ENCODE assay signal across 1 cellular context in the genomic region with DNA sequence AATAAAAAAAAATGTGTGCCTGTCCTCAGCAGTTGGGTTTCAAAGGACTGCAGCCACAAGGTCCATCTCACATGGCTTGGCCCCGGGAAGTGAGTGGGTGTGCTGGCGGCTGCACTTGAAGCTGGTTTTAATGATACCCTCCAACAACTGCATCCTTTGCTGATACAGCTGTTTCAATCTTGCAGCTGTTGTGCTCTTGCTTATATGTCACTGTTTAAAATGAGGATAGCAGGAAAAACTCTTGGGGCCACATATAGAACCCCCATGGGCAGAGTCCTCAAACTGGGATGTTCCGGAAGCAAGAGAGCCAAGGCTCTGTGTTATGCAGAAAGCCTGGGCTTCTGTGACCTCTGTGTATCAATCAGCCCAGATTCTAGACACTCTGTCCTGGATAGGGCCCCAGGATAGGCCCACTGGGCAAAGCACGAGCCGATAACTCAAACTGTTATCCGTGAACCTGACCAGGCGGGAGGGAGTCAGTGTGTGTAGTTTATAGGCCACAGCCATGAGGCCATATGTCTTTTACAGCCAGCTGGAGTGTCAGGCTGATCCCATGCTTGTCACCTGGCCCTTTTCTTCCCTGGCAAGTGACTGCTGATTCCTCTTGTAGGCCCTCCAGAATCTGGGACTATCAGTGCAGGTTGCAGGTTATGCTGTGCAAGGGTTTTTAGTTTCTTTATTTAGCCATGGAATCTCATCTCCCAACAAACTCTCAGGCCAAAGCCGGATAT.
TF ChIP-seq lines count a peak whose summit lies in the region.

No MANE protein-coding gene starts in this region.

TF ChIP-seq in H1, 55 proteins besides CTCF, POLR2A, EP300 and RAD21:
- TF ChIP-seq KDM4A (IDR thresholded peaks at IDR 0.05; ENCODE audit: low read depth, low read length, severe bottlenecking), result no peak
- no peak for TF ChIP-seq BACH1 (IDR thresholded peaks at IDR 0.05; ENCODE audit: low read length)
- TF ChIP-seq NANOG (IDR thresholded peaks at IDR 0.05; ENCODE audit: insufficient read depth, low read depth, low read length, poor library complexity, severe bottlenecking), result no peak
- TF ChIP-seq TAF1 (IDR thresholded peaks at IDR 0.05; ENCODE audit: low read depth, low read length), result no peak
- no peak for TF ChIP-seq CHD2 (IDR thresholded peaks at IDR 0.05; ENCODE audit: low read length)
- TF ChIP-seq NRF1 (IDR thresholded peaks at IDR 0.05; ENCODE audit: low read depth, low read length), result no peak
- no peak for TF ChIP-seq EGR1 (IDR thresholded peaks at IDR 0.05; ENCODE audit: borderline replicate concordance, low read depth, low read length)
- TF ChIP-seq SAP30 (IDR thresholded peaks at IDR 0.05; ENCODE audit: insufficient read depth, insufficient replicate concordance, low read length), result no peak
- TF ChIP-seq CBX8 (IDR thresholded peaks at IDR 0.05; ENCODE audit: borderline replicate concordance, low read depth, low read length), result no peak
- TF ChIP-seq CHD1 (IDR thresholded peaks at IDR 0.05; ENCODE audit: low read depth, low read length), result no peak
- TF ChIP-seq SIN3A (conservative IDR thresholded peaks at IDR 0.05 in 1 of 2, IDR thresholded peaks at IDR 0.05 in 1 of 2; ENCODE audit: low read depth in 1 of 2, low read length in 2 of 2), result no peak
- TF ChIP-seq MAFK (IDR thresholded peaks at IDR 0.05; ENCODE audit: low read depth, low read length), result no peak
- TF ChIP-seq ASH2L (IDR thresholded peaks at IDR 0.05; ENCODE audit: low read length), result no peak
- TF ChIP-seq SRF (IDR thresholded peaks at IDR 0.05; ENCODE audit: low read depth, low read length), result no peak
- TF ChIP-seq, protein P1, sequence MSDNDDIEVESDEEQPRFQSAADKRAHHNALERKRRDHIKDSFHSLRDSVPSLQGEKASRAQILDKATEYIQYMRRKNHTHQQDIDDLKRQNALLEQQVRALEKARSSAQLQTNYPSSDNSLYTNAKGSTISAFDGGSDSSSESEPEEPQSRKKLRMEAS (IDR thresholded peaks at IDR 0.05), result no peak
- TF ChIP-seq, protein P2, sequence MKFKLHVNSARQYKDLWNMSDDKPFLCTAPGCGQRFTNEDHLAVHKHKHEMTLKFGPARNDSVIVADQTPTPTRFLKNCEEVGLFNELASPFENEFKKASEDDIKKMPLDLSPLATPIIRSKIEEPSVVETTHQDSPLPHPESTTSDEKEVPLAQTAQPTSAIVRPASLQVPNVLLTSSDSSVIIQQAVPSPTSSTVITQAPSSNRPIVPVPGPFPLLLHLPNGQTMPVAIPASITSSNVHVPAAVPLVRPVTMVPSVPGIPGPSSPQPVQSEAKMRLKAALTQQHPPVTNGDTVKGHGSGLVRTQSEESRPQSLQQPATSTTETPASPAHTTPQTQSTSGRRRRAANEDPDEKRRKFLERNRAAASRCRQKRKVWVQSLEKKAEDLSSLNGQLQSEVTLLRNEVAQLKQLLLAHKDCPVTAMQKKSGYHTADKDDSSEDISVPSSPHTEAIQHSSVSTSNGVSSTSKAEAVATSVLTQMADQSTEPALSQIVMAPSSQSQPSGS (IDR thresholded peaks at IDR 0.05; ENCODE audit: low read length), result no peak
- no peak for TF ChIP-seq CBX5 (IDR thresholded peaks at IDR 0.05; ENCODE audit: low read depth, low read length)
